ENCODE assay signal across 9 cellular contexts in genomic region chr16:87407511-87408112, GRCh38. TPM values are rescaled to one million over a fixed set of nuclear protein-coding genes. Genes with fewer than 3 reads are reported as not detected.
DNase-seq lines count a peak whose midpoint lies in the region; ATAC-seq, FAIRE-seq and TF ChIP-seq lines count a peak whose summit lies in the region.
"Had no signal": no experiment of that assay in that cellular context is flagged by ENCODE, and none has a peak within 500 bp of the region (broad histone marks: within the 10 kb centered on the region; RNA-seq: fewer than 3 reads in every experiment).

No MANE protein-coding gene starts in this region.

- no peaks in the 10 kb centered on the region for H3K79me2 ChIP-seq in GM12878 (ENCODE audit: control insufficient read depth, insufficient read depth, low read length)

- H3K36me3 ChIP-seq in BJ (ENCODE audit: control insufficient read depth, insufficient read depth, low read length) = peaks cover 21% of the 10 kb centered on the region
- 0 out of 4 replicates have a peak, but pooled peaks cover 0 to 2% of the 10 kb centered on the region in 2 experiments for H3K36me3 ChIP-seq in GM12878 (ENCODE audit: control insufficient read depth in 2 of 2, insufficient read depth in 2 of 2, low read length in 1 of 2)

- H3K27ac ChIP-seq in GM12878 (ENCODE audit: control insufficient read depth, insufficient read depth) = no peak overlapping the region

- H3K4me2 ChIP-seq in GM12878 (ENCODE audit: control insufficient read depth, insufficient read depth) = peak overlapping the region; percentile 88

- no peaks in the 10 kb centered on the region; the same call in none of the 2 replicates for H4K20me1 ChIP-seq in GM12878 (ENCODE audit: control insufficient read depth, insufficient read depth)

- no peak overlapping the region for H2AFZ ChIP-seq in GM12878 (ENCODE audit: control insufficient read depth, low read depth, low read length)

- H3K9ac ChIP-seq in GM12878 (ENCODE audit: control insufficient read depth, insufficient read depth, low read length) = no peak overlapping the region; the same call in 1 of the 2 replicates

- WGBS in GM12878 (ENCODE audit: insufficient coverage, insufficient replicate concordance, low lambda C conversion rate, missing lambda C conversion rate) = 3% methylated on average over 26 of the region's 26 CpGs

- RAD21 ChIA-PET in GM12878 (lab: Charles Lee; ENCODE audit: unreplicated experiment) = interaction anchor here (0.9 to 1.3 kb wide), 2 partner anchors 9 to 13 kb away, joined by 4 to 5 read pairs; no protein-coding TSS in a partner anchor

- TF ChIP-seq RAD21 in GM12878 (IDR thresholded peaks at IDR 0.05; ENCODE audit: insufficient read depth, low read depth, low read length) = no peak

- no peak for TF ChIP-seq POLR2A in GM12878 (IDR thresholded peaks at IDR 0.05; ENCODE audit: low read depth, low read length)

- 0 out of 4 replicates have a peak, but pooled peaks have one; percentile 9 to 26 for TF ChIP-seq EP300 in GM12878 (IDR thresholded peaks at IDR 0.05; ENCODE audit: borderline replicate concordance in 1 of 2, control insufficient read depth in 1 of 2, low read depth in 2 of 2, low read length in 2 of 2)

- TF ChIP-seq CTCF in BJ (IDR thresholded peaks at IDR 0.05; ENCODE audit: insufficient read depth, low read depth, low read length) = no peak
- TF ChIP-seq CTCF in GM12878 (IDR thresholded peaks at IDR 0.05 in 2 of 3, conservative IDR thresholded peaks at IDR 0.05 in 1 of 3; ENCODE audit: control insufficient read depth in 2 of 3, extremely low read depth in 1 of 3, insufficient read depth in 1 of 3, low read depth in 3 of 3, low read length in 3 of 3) = no peak

- ATAC-seq in GM12878 (peak; percentile 95), GM18868 (IDR thresholded peaks at IDR 0.05; ENCODE audit: unreplicated experiment) (no peak), GM19328 (IDR thresholded peaks at IDR 0.05; ENCODE audit: unreplicated experiment) (no peak), HG03457 (IDR thresholded peaks at IDR 0.05; ENCODE audit: unreplicated experiment) (no peak)

- SMC1A ChIA-PET in GM12878 (lab: Charles Lee; ENCODE audit: uncharacterized antibody, unreplicated experiment) = interaction anchor here (0.8 to 1.5 kb wide), 3 partner anchors 13 to 125 kb away, joined by 3 to 4 read pairs (median 4); no protein-coding TSS in a partner anchor

- no peak overlapping the region for H3K4me3 ChIP-seq in BJ (ENCODE audit: low read depth, low read length)
- no peak overlapping the region for H3K4me3 ChIP-seq in GM12878
- H3K4me3 ChIP-seq: thoracic aorta had no signal

- BruUV-seq in GM12878 (replicated peaks; lab: Mats Ljungman, UMichigan) = no TSS peak

- peak; percentile 88 for FAIRE-seq in GM12878 (lab: Jason Lieb, UNC)

- in situ Hi-C loops in GM12878 (cut with MboI) = no loop called here

- CTCF ChIA-PET in BJ (lab: Yijun Ruan, JAX) (interaction anchor here (0.6 to 1.2 kb wide), 5 partner anchors 9 to 229 kb away, joined by 3 to 6 read pairs (median 4); partner anchors contain the start of gene C16orf95), GM12878 (lab: Yijun Ruan, JAX) (interaction anchor here (1.0 to 1.4 kb wide), 2 partner anchors 12 to 13 kb away, joined by 3 to 4 read pairs; no protein-coding TSS in a partner anchor)

- peak; percentile 59 for DNase-seq in BJ (ENCODE audit: low read depth)
- DNase-seq in KG1 (lab: John Stamatoyannopoulos, UW) = peak; percentile 88
- peak; percentile 84 for DNase-seq in GM12878 (ENCODE audit: low read depth, low spot score)
- peak; percentile 77 to 98 for DNase-seq in lung microvascular endothelial cell (ENCODE audit: low read depth in 2 of 2)
- no peak for DNase-seq in activated effector memory CD4-positive, alpha-beta T cell treated with Interleukin-2 at 50 U/mL for 16 hours

- POLR2A ChIA-PET in BJ (lab: Charles Lee) = no interaction called here
- POLR2A ChIA-PET in GM12878 (lab: Charles Lee) = interaction anchor here (0.9 kb wide), 1 partner anchor 11 kb away, joined by 3 read pairs; no protein-coding TSS in a partner anchor

- H3K9me3 ChIP-seq in GM12878 (replicated peaks; ENCODE audit: control insufficient read depth, insufficient read depth, low read length) = no peaks in the 10 kb centered on the region; the same call in 2 of the 3 replicates
- H3K9me3 ChIP-seq: thoracic aorta had no signal

- H3K27me3 ChIP-seq in BJ (ENCODE audit: control insufficient read depth, insufficient read depth, low read length) = no peaks in the 10 kb centered on the region
- H3K27me3 ChIP-seq in GM12878 (replicated peaks in 1 of 2; ENCODE audit: control insufficient read depth in 2 of 2, insufficient read depth in 2 of 2, low read length in 1 of 2) = peaks cover 0 to 3% of the 10 kb centered on the region in 2 experiments; a peak in 2 of 4 replicates

- H3K4me1 ChIP-seq in GM12878 (ENCODE audit: control insufficient read depth, insufficient read depth, low read length) = peaks cover 11% of the 10 kb centered on the region

- intact Hi-C loops in GM12878 (cut with micrococcal nuclease; ENCODE audit: unreplicated experiment) = no loop called here

TF ChIP-seq in GM12878, 131 proteins besides CTCF, POLR2A, EP300 and RAD21 (continues in another document):
- TF ChIP-seq HDAC6 (IDR thresholded peaks at IDR 0.05; ENCODE audit: unreplicated experiment) (no peak), MTA3 (IDR thresholded peaks at IDR 0.05; ENCODE audit: borderline replicate concordance, low read length) (peak; percentile 86), ATF7 (IDR thresholded peaks at IDR 0.05; ENCODE audit: low read depth) (no peak), EGR1 (IDR thresholded peaks at IDR 0.05; ENCODE audit: borderline replicate concordance in 1 of 2, low read depth in 2 of 2, low read length in 2 of 2) (no peak), YY1 (IDR thresholded peaks at IDR 0.05; ENCODE audit: low read depth, low read length) (no peak), YBX1 (IDR thresholded peaks at IDR 0.05) (no peak), WRNIP1 (IDR thresholded peaks at IDR 0.05; ENCODE audit: borderline replicate concordance, low read depth, low read length) (no peak)

RNA-seq across cellular contexts. Expression of gene MAP1LC3B, which starts 15.5 kb away (rescaled TPM):
- polyA plus RNA-seq in BJ (2011; rRNA removed) (29.0 and 50.7 TPM in 2 replicates), GM12878 (2011; rRNA removed) (15.5 and 16.9 TPM in 2 replicates), GM12878 (2014; fragmentation: Illumina TruSeq; extraction: Trizol) (22.0 and 27.1 TPM in 2 replicates), GM12878 (2014; fragmentation: Nextera tagmentation; extraction: Ambion mirVana) (10 to 100 TPM in 1 of 2 experiments, 1 to 10 TPM in 1; 9.1 to 11.9 TPM), GM12878 (2014; rRNA removed) (9.4 and 10.3 TPM in 2 replicates), GM12878 (2016; fragmentation: Nextera tagmentation; extraction: Ambion mirVana) (10 to 100 TPM; 42.7 to 42.8 TPM)
- 14.8 and 23.0 TPM in 2 replicates for polyA minus RNA-seq in BJ (2011; rRNA and poly(A)+ RNA removed)
- total RNA-seq in GM12878 (2013; cell fraction: nucleolus; rRNA removed) = 16.7 and 17.8 TPM in 2 replicates
- total RNA-seq in GM12878 (2014; rRNA removed) (7.4 and 8.1 TPM in 2 replicates), GM12878 (2014; rRNA removed; fragmentation: Illumina TruSeq; extraction: Trizol) (6.1 and 7.2 TPM in 2 replicates), GM12878 (2021) (21.4 and 21.5 TPM in 2 replicates), lung microvascular endothelial cell (16.6 and 21.6 TPM in 2 replicates)
- polyA plus RNA-seq in GM12878 (2011; ENCODE audit: low read depth) = 24.7 TPM
- 8.0 and 13.2 TPM in 2 replicates for polyA plus RNA-seq in GM12878 (2011; cell fraction: cytosol; rRNA removed)
- 7.3 and 8.1 TPM in 2 replicates for polyA plus RNA-seq in GM12878 (2011; cell fraction: nucleus; rRNA removed)
- 31.9 and 34.0 TPM in 2 replicates for polyA plus RNA-seq in GM12878 (2012)
- polyA minus RNA-seq in GM12878 (2011; rRNA and poly(A)+ RNA removed) = 7.8 and 9.0 TPM in 2 replicates
- polyA minus RNA-seq in GM12878 (2011; cell fraction: cytosol; rRNA and poly(A)+ RNA removed) = 4.1 and 8.4 TPM in 2 replicates
- 4.4 and 5.6 TPM in 2 replicates for polyA minus RNA-seq in GM12878 (2011; cell fraction: nucleus; rRNA and poly(A)+ RNA removed)

RNA-seq across cellular contexts. Expression of gene FBXO31, which starts 24.0 kb away (rescaled TPM):
- polyA plus RNA-seq in BJ (2011; rRNA removed) = 16.7 and 24.8 TPM in 2 replicates
- 17.6 and 21.6 TPM in 2 replicates for polyA minus RNA-seq in BJ (2011; rRNA and poly(A)+ RNA removed)
- 24.8 and 40.0 TPM in 2 replicates for total RNA-seq in GM12878 (2013; cell fraction: nucleolus; rRNA removed)
- total RNA-seq in GM12878 (2014; rRNA removed) = 13.9 and 14.6 TPM in 2 replicates
- 7.4 and 8.4 TPM in 2 replicates for total RNA-seq in GM12878 (2014; rRNA removed; fragmentation: Illumina TruSeq; extraction: Trizol)
- total RNA-seq in GM12878 (2021) = 29.2 and 33.1 TPM in 2 replicates
- 8.6 TPM for polyA plus RNA-seq in GM12878 (2011; ENCODE audit: low read depth)
- polyA plus RNA-seq in GM12878 (2011; rRNA removed) = 9.3 and 14.8 TPM in 2 replicates
- polyA plus RNA-seq in GM12878 (2011; cell fraction: cytosol; rRNA removed) = 11.5 and 13.6 TPM in 2 replicates
- 42.5 and 42.8 TPM in 2 replicates for polyA plus RNA-seq in GM12878 (2011; cell fraction: nucleus; rRNA removed)
- 18.2 and 20.2 TPM in 2 replicates for polyA plus RNA-seq in GM12878 (2012)
- polyA plus RNA-seq in GM12878 (2014; fragmentation: Illumina TruSeq; extraction: Trizol) = 3.6 and 8.6 TPM in 2 replicates
- polyA plus RNA-seq in GM12878 (2014; fragmentation: Nextera tagmentation; extraction: Ambion mirVana) = under 1 TPM; 0.19 to 0.97 TPM
- polyA plus RNA-seq in GM12878 (2014; rRNA removed) = 15.8 and 22.6 TPM in 2 replicates
- polyA plus RNA-seq in GM12878 (2016; fragmentation: Nextera tagmentation; extraction: Ambion mirVana) = 10 to 100 TPM in 1 of 2 experiments, 1 to 10 TPM in 1; 10.0 to 10.7 TPM
- 15.2 and 22.1 TPM in 2 replicates for polyA minus RNA-seq in GM12878 (2011; rRNA and poly(A)+ RNA removed)
- 4.8 and 7.2 TPM in 2 replicates for polyA minus RNA-seq in GM12878 (2011; cell fraction: cytosol; rRNA and poly(A)+ RNA removed)
- 15.7 and 23.9 TPM in 2 replicates for polyA minus RNA-seq in GM12878 (2011; cell fraction: nucleus; rRNA and poly(A)+ RNA removed)
- 14.8 and 18.5 TPM in 2 replicates for total RNA-seq in lung microvascular endothelial cell
